2 cellular contexts compared by ENCODE assay signal in genomic region chr5:139763584-139764249, GRCh38.
A peak's percentile ranks its signal among the peaks of the same experiment; 100 is the strongest.
TF ChIP-seq lines count a peak whose summit lies in the region.

No MANE protein-coding gene starts in this region.

TF ChIP-seq in H1, 55 proteins besides CTCF, POLR2A, EP300 and RAD21:
- no peak for TF ChIP-seq SRF (IDR thresholded peaks at IDR 0.05; ENCODE audit: low read depth, low read length)
- peak; percentile 8 for TF ChIP-seq EZH2 (IDR thresholded peaks at IDR 0.05; ENCODE audit: low read depth, low read length, severe bottlenecking)

TF ChIP-seq in neural cell, 6 proteins besides CTCF, POLR2A, EP300 and RAD21:
- TF ChIP-seq REST (IDR thresholded peaks at IDR 0.05; ENCODE audit: borderline replicate concordance): peak; percentile 11
- TF ChIP-seq SMC3 (conservative IDR thresholded peaks at IDR 0.05; ENCODE audit: poor library complexity): no peak
